ENCODE assay signal across 28 cellular contexts in the genomic region with DNA sequence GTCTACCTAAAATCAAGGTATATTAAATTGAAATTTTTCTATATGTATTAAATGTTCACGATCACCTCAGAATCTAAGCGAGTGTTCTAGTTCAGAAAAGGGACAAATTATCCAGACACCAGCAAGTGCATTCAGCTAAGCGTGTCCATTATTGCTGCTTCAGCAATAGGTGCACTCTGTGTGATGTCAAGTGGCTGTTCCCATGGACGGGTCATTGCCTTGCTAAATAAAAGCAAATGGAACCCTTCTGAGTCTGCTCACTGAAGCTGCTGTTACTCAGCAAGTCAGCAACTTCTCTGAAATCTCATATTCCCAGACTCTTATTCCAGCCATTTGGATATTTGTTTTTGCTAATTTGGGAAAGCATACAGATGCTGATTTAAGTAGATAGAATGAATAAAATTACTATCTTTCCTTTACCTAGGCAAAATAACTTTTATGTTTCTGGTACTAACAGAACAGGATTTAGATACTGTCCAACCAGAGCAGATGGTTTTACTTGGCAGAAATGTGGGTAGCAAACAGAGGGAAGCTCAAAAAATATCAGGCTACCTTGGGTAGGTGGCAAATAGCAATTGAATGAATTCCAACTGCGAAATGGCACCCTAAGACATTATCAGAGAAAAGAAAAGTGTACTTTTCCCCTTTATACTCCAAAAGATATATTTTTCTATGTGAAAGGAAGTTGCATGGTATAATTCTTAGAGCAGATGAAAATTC.
DNase-seq lines count a peak whose midpoint lies in the region; ATAC-seq, FAIRE-seq and TF ChIP-seq lines count a peak whose summit lies in the region.
"Had no signal": no experiment of that assay in that cellular context is flagged by ENCODE, and none has a peak within 500 bp of the region (broad histone marks: within the 10 kb centered on the region; RNA-seq: fewer than 3 reads in every experiment).

No MANE protein-coding gene starts in this region.

- H3K27me3 ChIP-seq in K562 (ENCODE audit: control insufficient read depth in 2 of 2, insufficient read depth in 2 of 2, low read length in 2 of 2) = no peaks in the 10 kb centered on the region
- H3K27me3 ChIP-seq: BLaER1, SJSA1 had no signal

- ATAC-seq in K562 (no peak), HG03159 (IDR thresholded peaks at IDR 0.05; ENCODE audit: unreplicated experiment) (no peak)
- ATAC-seq: T-cell had no signal

- FAIRE-seq in K562 (lab: Jason Lieb, UNC) (no peak), islet of Langerhans (lab: Jason Lieb, UNC) (peak; percentile 96)
- FAIRE-seq: A204.1, D721Med, GM12892 had no signal

- TF ChIP-seq EP300 in K562 (IDR thresholded peaks at IDR 0.05; ENCODE audit: low read length) = no peak

- H2AFZ ChIP-seq in K562 (ENCODE audit: low read depth, low read length) = peak overlapping the region; percentile 70; the same call in 1 of the 2 replicates

- DNase-seq in NCI-H1092 treated with DMSO at 0.1 percent for 48 hours (lab: John Stamatoyannopoulos, UW) (peak; percentile 22), NCI-H1092 (lab: John Stamatoyannopoulos, UW) (no peak), G401 (ENCODE audit: low spot score) (peak; percentile 95), K562 (ENCODE audit: extremely low read depth in 1 of 4, low spot score in 3 of 4) (no peak), NCI-H1105 (lab: John Stamatoyannopoulos, UW) (no peak)
- DNase-seq: CD4-positive, CD25-positive, alpha-beta regulatory T cell; DMS79 treated with DMSO at 0.1 percent for 48 hours; GOT3; HFFc6; IMR-90; MM.1S; NCI-H146; NCI-H2081; NCI-H2227 treated with DMSO at 0.1 percent for 48 hours; NCI-H524 treated with DMSO at 0.1 percent for 48 hours; NCI-H82; Right ventricle myocardium superior; RPMI8226; T-cell had no signal

- intact Hi-C loops in K562 (cut with micrococcal nuclease) = no loop called here

- no peak overlapping the region for H3K4me3 ChIP-seq in K562
- H3K4me3 ChIP-seq: BLaER1, HAP-1, SJSA1 had no signal

- H3K9me3 ChIP-seq in K562 (replicated peaks; ENCODE audit: control insufficient read depth, insufficient read depth, low read depth, low read length) = no peaks in the 10 kb centered on the region
- H3K9me3 ChIP-seq: BLaER1, HAP-1, SJSA1 had no signal

- no peak overlapping the region for H3K27ac ChIP-seq in K562 (ENCODE audit: extremely low read depth, low read depth, low read length)
- H3K27ac ChIP-seq: BLaER1, KMS-11, SJSA1 had no signal

- WGBS in K562 (ENCODE audit: insufficient coverage, low coverage, missing lambda C conversion rate) = 59% methylated on average over 5 of the region's 5 CpGs

- H4K20me1 ChIP-seq in K562 (replicated peaks; ENCODE audit: control insufficient read depth, insufficient read depth, low read length) = no peaks in the 10 kb centered on the region
- H4K20me1 ChIP-seq: BLaER1 had no signal

- no peak for TF ChIP-seq POLR2A in K562 (conservative IDR thresholded peaks at IDR 0.05)

- no peak overlapping the region for H3K9ac ChIP-seq in K562 (ENCODE audit: insufficient read depth in 1 of 2, low read depth in 2 of 2, low read length in 2 of 2)
- H3K9ac ChIP-seq: BLaER1, KMS-11 had no signal

- in situ Hi-C loops in G401 (cut with HindIII; ENCODE audit: low sequenced_read_pairs) (no loop called here), K562 (cut with MboI) (no loop called here)

- no peak for TF ChIP-seq CTCF in K562 (IDR thresholded peaks at IDR 0.05 in 2 of 3, conservative IDR thresholded peaks at IDR 0.05 in 1 of 3; ENCODE audit: insufficient read depth in 2 of 3, low read depth in 1 of 3, low read length in 3 of 3)

- POLR2A ChIA-PET in K562 (lab: Yijun Ruan, JAX) = interaction anchor here (0.8 kb wide), 1 partner anchor 9 kb away, joined by 4 read pairs; no protein-coding TSS in a partner anchor

- no peaks in the 10 kb centered on the region for H3K79me2 ChIP-seq in K562 (ENCODE audit: control insufficient read depth, insufficient read depth, low read length)

- H3K36me3 ChIP-seq in K562 (ENCODE audit: control insufficient read depth, insufficient read depth, low read length) = no peaks in the 10 kb centered on the region
- H3K36me3 ChIP-seq: BLaER1, HAP-1, SJSA1 had no signal

- peaks cover 0 to 7% of the 10 kb centered on the region in 2 experiments; a peak in 2 of 5 replicates for H3K4me1 ChIP-seq in K562 (replicated peaks in 1 of 2; ENCODE audit: control insufficient read depth in 2 of 2, insufficient read depth in 2 of 2, low read length in 2 of 2)
- H3K4me1 ChIP-seq: BLaER1, SJSA1 had no signal

- no peak overlapping the region for H3K4me2 ChIP-seq in K562 (ENCODE audit: insufficient read depth, low read length)
- H3K4me2 ChIP-seq: BLaER1, KMS-11 had no signal

- CTCF ChIA-PET in K562 (lab: Yijun Ruan, JAX; ENCODE audit: low intra/inter-chr PET ratio) = no interaction called here

- no peak for TF ChIP-seq RAD21 in K562 (CRISPR knock-in tag; conservative IDR thresholded peaks at IDR 0.05 in 1 of 2, IDR thresholded peaks at IDR 0.05 in 1 of 2)

- no peaks in the 10 kb centered on the region for H3K9me1 ChIP-seq in K562 (ENCODE audit: control insufficient read depth, insufficient read depth, low read length)

- BruUV-seq in K562 (replicated peaks; lab: Mats Ljungman, UMichigan) = no TSS peak

TF ChIP-seq in K562, 482 proteins besides CTCF, POLR2A, EP300 and RAD21:
- TF ChIP-seq SNRNP70 (optimal IDR thresholded peaks at IDR 0.05; ENCODE audit: low read depth, low read length) (no peak), ZNF316 (IDR thresholded peaks at IDR 0.05) (peak; percentile 8; the same call in 1 of the 2 replicates)

Comparison
In these comparisons a context has a peak if more than half of its experiments do, and no peak if none do; other contexts are left out.
1. DNase-seq: peak in NCI-H1092 treated with DMSO at 0.1 percent for 48 hours (single experiment) and G401 (single experiment); none in NCI-H1092 (single experiment), K562 (0 of 4) and NCI-H1105 (single experiment).